In the genomic region with DNA sequence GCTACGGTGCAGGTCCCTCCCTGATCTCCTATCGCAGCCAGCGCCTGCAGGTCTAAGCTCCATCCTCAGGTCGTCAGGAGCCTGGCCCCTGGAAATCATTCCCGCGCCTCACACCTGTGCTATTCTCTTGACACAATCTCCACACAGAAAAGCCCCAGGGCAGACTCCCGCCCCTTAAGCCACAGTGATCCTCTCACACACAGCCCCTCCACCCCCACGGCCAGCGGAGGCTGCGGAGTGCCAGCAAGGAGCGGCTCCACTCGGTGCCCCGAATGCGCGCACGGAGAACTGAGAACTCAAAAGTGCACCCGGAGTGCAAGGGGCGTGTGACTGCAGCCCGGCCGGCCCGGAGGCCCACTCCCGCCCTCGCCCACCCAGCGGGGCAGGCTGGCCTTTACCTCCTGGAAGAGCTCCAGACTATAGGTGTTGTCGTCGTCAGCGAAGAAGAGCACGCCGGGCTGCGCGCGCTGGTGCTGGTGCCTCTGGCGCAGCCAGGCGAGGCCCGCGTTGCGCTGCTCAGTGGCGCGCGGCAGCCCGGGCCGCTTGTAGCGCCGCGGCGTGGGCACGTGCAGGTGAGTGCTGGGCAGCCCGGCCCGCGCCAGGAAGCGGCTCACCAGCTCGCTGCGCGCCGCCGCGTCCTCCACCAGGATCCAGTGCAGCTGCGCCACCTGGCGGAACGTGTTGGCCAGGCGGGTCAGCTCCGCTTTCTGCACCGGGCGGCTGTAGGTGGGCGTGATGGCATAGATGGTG, we compare ENCODE assay signal across 8 cellular contexts. TPM values are rescaled to one million over a fixed set of nuclear protein-coding genes. Genes with fewer than 3 reads are reported as not detected.
A peak's percentile ranks its signal among the peaks of the same experiment; 100 is the strongest.
DNase-seq lines count a peak whose midpoint lies in the region; ATAC-seq and TF ChIP-seq lines count a peak whose summit lies in the region.

No MANE protein-coding gene starts in this region.

- no peaks in the 10 kb centered on the region for H3K36me3 ChIP-seq in endodermal cell (ENCODE audit: control insufficient read depth, insufficient read depth, low read length)

- no peaks in the 10 kb centered on the region for H3K9me3 Mint-ChIP-seq in endodermal cell

- peak; percentile 96 for TF ChIP-seq CTCF in endodermal cell (conservative IDR thresholded peaks at IDR 0.05)

- H3K4me1 Mint-ChIP-seq in endodermal cell, result peaks cover 4% of the 10 kb centered on the region

- WGBS in endodermal cell (ENCODE audit: insufficient coverage in 1 of 2, insufficient read length in 1 of 2), 2 experiments, result 0 to 1% methylated on average over 3 to 65 of the region's 65 CpGs

- H3K4me3 Mint-ChIP-seq in endodermal cell, result peak overlapping the region; percentile 60

- H3K4me3 ChIP-seq in endodermal cell (ENCODE audit: low read length), result peak overlapping the region; percentile 79

- no peaks in the 10 kb centered on the region for H3K36me3 Mint-ChIP-seq in endodermal cell (ENCODE audit: low read depth)

- peak; percentile 83 for DNase-seq in CD1c-positive myeloid dendritic cell (ENCODE audit: extremely low spot score)
- DNase-seq in NCI-H748 (lab: John Stamatoyannopoulos, UW; ENCODE audit: unreplicated experiment), result peak; percentile 96
- peak; percentile 61 to 62 for DNase-seq in activated CD8-positive, alpha-beta memory T cell treated with anti-CD3 and anti-CD28 coated beads for 4 hours (ENCODE audit: low read depth in 2 of 2)
- DNase-seq in endodermal cell, result peak; percentile 98
- DNase-seq in mesenteric fat pad (ENCODE audit: low spot score), result peak; percentile 94
- peak; percentile 63 for DNase-seq in stimulated activated CD8-positive, alpha-beta memory T cell treated with anti-CD3 and anti-CD28 coated beads, Interleukin-12 subunit alpha, Interleukin-12 subunit beta, amount 100 ng/mL, for 24 hours (ENCODE audit: extremely low read depth)

- no peaks in the 10 kb centered on the region for H3K9me3 ChIP-seq in endodermal cell (ENCODE audit: control insufficient read depth, low read length)

- H3K27me3 ChIP-seq in endodermal cell (ENCODE audit: control insufficient read depth, insufficient read depth, low read length, poor library complexity, severe bottlenecking), result peaks cover 91% of the 10 kb centered on the region

- H3K27ac ChIP-seq in endodermal cell (ENCODE audit: low read depth, low read length), result no peak overlapping the region

- peak; percentile 96 for ATAC-seq in GM19397 (IDR thresholded peaks at IDR 0.05; ENCODE audit: unreplicated experiment)
- peak; percentile 93 for ATAC-seq in HG03520 (IDR thresholded peaks at IDR 0.05; ENCODE audit: unreplicated experiment)

- no peaks in the 10 kb centered on the region for H3K4me1 ChIP-seq in endodermal cell (ENCODE audit: control insufficient read depth, insufficient read depth, low read length)

- H3K27me3 Mint-ChIP-seq in endodermal cell (ENCODE audit: insufficient read depth), result peaks cover 74% of the 10 kb centered on the region

- H3K27ac Mint-ChIP-seq in endodermal cell, result no peak overlapping the region

- no peak overlapping the region for H3K9ac ChIP-seq in endodermal cell (ENCODE audit: extremely low read depth, low read length, poor library complexity, severe bottlenecking)

RNA-seq across cellular contexts. Expression of a gene that starts 1.2 kb away (rescaled TPM):
- total RNA-seq in endodermal cell, result under 1 TPM; 0.31 to 0.42 TPM
- polyA plus RNA-seq in endodermal cell (2013, experiment 1 of 2), result 0.57 TPM
- polyA plus RNA-seq in endodermal cell (2013, experiment 2 of 2), result 0.46 TPM
- not detected for total RNA-seq in mesenteric fat pad
